Comparison of ENCODE assay signal across 19 cellular contexts in genomic region chr21:43282358-43283120, GRCh38.
"Had no signal": no experiment of that assay in that cellular context is flagged by ENCODE, and none has a peak within 500 bp of the region (broad histone marks: within the 10 kb centered on the region; RNA-seq: fewer than 3 reads in every experiment).

No MANE protein-coding gene starts in this region.

- H3K4me1 ChIP-seq: breast epithelium, tibial artery, uterus had no signal

- H3K36me3 ChIP-seq: breast epithelium, left lung, tibial artery, uterus had no signal

- H3K9me3 ChIP-seq: breast epithelium, left lung, tibial artery, uterus had no signal

- H3K4me3 ChIP-seq: breast epithelium, left lung, tibial artery, uterus had no signal

- H3K27ac ChIP-seq: breast epithelium, epithelial cell of prostate, left lung, tibial artery, uterus had no signal

- ATAC-seq: left lung had no signal

- H3K27me3 ChIP-seq: uterus had no signal

- DNase-seq: activated B cell treated with CpG ODN at 0.5 μM for 24 hours; activated CD4-positive, alpha-beta T cell treated with anti-CD3 and anti-CD28 coated beads for 4 hours; activated CD4-positive, alpha-beta T cell treated with anti-CD3 and anti-CD28 coated beads, Interleukin-2, amount 50 U/mL, for 48 hours; activated CD8-positive, alpha-beta memory T cell treated with anti-CD3 and anti-CD28 coated beads, Interleukin-2, amount 50 U/mL, for 48 hours; activated effector memory CD4-positive, alpha-beta T cell treated with Interleukin-2 at 50 U/mL for 16 hours; activated naive CD4-positive, alpha-beta T cell treated with anti-CD3 and anti-CD28 coated beads for 36 hours; activated naive CD8-positive, alpha-beta T cell treated with anti-CD3 and anti-CD28 coated beads, Interleukin-2, amount 10 ng/mL, durations not matched to agents 7 days and 5 days; activated T-cell treated with anti-CD3 and anti-CD28 coated beads, Interleukin-2, amount 50 U/mL, for 48 hours; amniotic stem cell; cortex of kidney; left lung; occipital lobe; stimulated activated CD4-positive, alpha-beta T cell treated with anti-CD3 and anti-CD28 coated beads, Interleukin-12 subunit alpha, Interleukin-12 subunit beta, amount 100 ng/mL, for 4 hours; stimulated activated naive CD8-positive, alpha-beta T cell treated with anti-CD3 and anti-CD28 coated beads, Interleukin-15, amount 100 ng/mL, for 72 hours; T-helper 9 cell; tibial artery; uterus had no signal
